In the genomic region with DNA sequence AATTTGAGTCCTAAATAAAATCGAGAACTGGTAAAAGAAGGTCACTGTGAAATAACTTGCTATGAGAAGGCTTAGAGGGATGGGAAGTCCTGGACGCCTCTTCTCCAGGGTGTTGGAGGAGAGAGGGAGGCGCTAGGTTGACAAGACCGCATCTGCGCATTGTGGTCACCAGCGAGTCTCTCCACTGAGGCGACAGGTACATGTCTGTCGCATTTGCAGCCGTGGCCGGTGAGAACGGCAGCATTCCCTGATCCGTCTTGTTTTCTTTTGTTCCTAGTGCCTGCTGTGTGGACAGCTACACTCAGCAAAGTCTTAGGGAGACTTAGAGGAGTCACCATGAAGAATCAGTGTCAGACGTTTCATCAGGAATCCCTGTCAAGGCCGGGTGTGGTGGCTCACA, we compare ENCODE assay signal across 24 cellular contexts. TPM values are rescaled to one million over a fixed set of nuclear protein-coding genes. Genes with fewer than 3 reads are reported as not detected.
"Had no signal": no experiment of that assay in that cellular context is flagged by ENCODE, and none has a peak within 500 bp of the region (broad histone marks: within the 10 kb centered on the region; RNA-seq: fewer than 3 reads in every experiment).

No MANE protein-coding gene starts in this region.

- DNase-seq: activated CD4-positive, alpha-beta T cell treated with anti-CD3 and anti-CD28 coated beads, Interleukin-2, amount 50 U/mL, for 4 hours; activated CD8-positive, alpha-beta memory T cell treated with anti-CD3 and anti-CD28 coated beads for 24 hours; activated CD8-positive, alpha-beta memory T cell treated with anti-CD3 and anti-CD28 coated beads, Interleukin-2, amount 50 U/mL, for 4 hours; activated naive CD4-positive, alpha-beta T cell treated with Interleukin-2 at 50 U/mL for 16 hours; activated naive CD8-positive, alpha-beta T cell treated with anti-CD3 and anti-CD28 coated beads for 36 hours; activated T-cell treated with anti-CD3 and anti-CD28 coated beads, Interleukin-2, amount 50 U/mL, for 24 hours; head of caudate nucleus; right lobe of liver; stimulated activated naive B cell treated with anti-CD40 and anti-IgM and Interleukin-4, amounts not matched to agents 10 μg/mL and 1 μg/mL and 100 μg/mL, for 72 hours; T-cell; transverse colon; WERI-Rb-1 had no signal

- H3K27ac Mint-ChIP-seq: activated naive CD8-positive, alpha-beta T cell treated with anti-CD3 and anti-CD28 coated beads for 36 hours; activated T-cell treated with anti-CD3 and anti-CD28 coated beads, Interleukin-2, amount 50 U/mL, for 24 hours; mesothelial cell of epicardium; natural killer cell treated with Interleukin-12 subunit alpha and Interleukin-12 subunit beta and Interleukin-15 and Interleukin-18, amount 100 ng/mL, for 72 hours; T-cell; T-helper 2 cell treated with Interferon-gamma antibody and Interleukin-4, amounts not matched to agents 5 μg/mL and 100 μg/mL, for 36 hours had no signal

- H2AFZ ChIP-seq: parathyroid adenoma had no signal

- H3K36me3 ChIP-seq: right lobe of liver, transverse colon had no signal

- ATAC-seq: gastroesophageal sphincter; natural killer cell treated with Interleukin-12 subunit alpha and Interleukin-12 subunit beta and Interleukin-15 and Interleukin-18, amount 100 ng/mL, for 72 hours; right lobe of liver; stimulated activated naive B cell treated with anti-CD40 and anti-IgM and Interleukin-4, amounts not matched to agents 10 μg/mL and 1 μg/mL and 100 μg/mL, for 72 hours; T-cell had no signal

- H3K9ac ChIP-seq: parathyroid adenoma had no signal

- H3K27me3 Mint-ChIP-seq: activated naive CD8-positive, alpha-beta T cell treated with anti-CD3 and anti-CD28 coated beads for 36 hours; activated T-cell treated with anti-CD3 and anti-CD28 coated beads, Interleukin-2, amount 50 U/mL, for 24 hours; natural killer cell treated with Interleukin-12 subunit alpha and Interleukin-12 subunit beta and Interleukin-15 and Interleukin-18, amount 100 ng/mL, for 72 hours; stimulated activated naive B cell treated with anti-CD40 and anti-IgM and Interleukin-4, amounts not matched to agents 10 μg/mL and 1 μg/mL and 100 μg/mL, for 72 hours; T-cell had no signal

- H3K4me3 ChIP-seq: coronary artery, gastroesophageal sphincter, lung, right lobe of liver, skin epidermis, transverse colon had no signal

- H3K4me1 ChIP-seq: parathyroid adenoma had no signal

- H3K27me3 ChIP-seq: gastroesophageal sphincter, right lobe of liver, transverse colon had no signal

- H3K4me3 Mint-ChIP-seq: activated naive CD8-positive, alpha-beta T cell treated with anti-CD3 and anti-CD28 coated beads for 36 hours; activated T-cell treated with anti-CD3 and anti-CD28 coated beads, Interleukin-2, amount 50 U/mL, for 24 hours; mesothelial cell of epicardium; natural killer cell treated with Interleukin-12 subunit alpha and Interleukin-12 subunit beta and Interleukin-15 and Interleukin-18, amount 100 ng/mL, for 72 hours; stimulated activated naive B cell treated with anti-CD40 and anti-IgM and Interleukin-4, amounts not matched to agents 10 μg/mL and 1 μg/mL and 100 μg/mL, for 72 hours; T-cell; T-helper 2 cell treated with Interferon-gamma antibody and Interleukin-4, amounts not matched to agents 5 μg/mL and 100 μg/mL, for 36 hours had no signal

- H3K36me3 Mint-ChIP-seq: activated naive CD8-positive, alpha-beta T cell treated with anti-CD3 and anti-CD28 coated beads for 36 hours; mesothelial cell of epicardium; natural killer cell treated with Interleukin-12 subunit alpha and Interleukin-12 subunit beta and Interleukin-15 and Interleukin-18, amount 100 ng/mL, for 72 hours; T-cell had no signal

- H3K27ac ChIP-seq: epithelial cell of prostate, gastroesophageal sphincter, parathyroid adenoma, right lobe of liver, WERI-Rb-1 had no signal

- H3K9me3 ChIP-seq: gastroesophageal sphincter, right lobe of liver, transverse colon had no signal

- H3K9me3 Mint-ChIP-seq: activated naive CD8-positive, alpha-beta T cell treated with anti-CD3 and anti-CD28 coated beads for 36 hours; activated T-cell treated with anti-CD3 and anti-CD28 coated beads, Interleukin-2, amount 50 U/mL, for 24 hours; mesothelial cell of epicardium; natural killer cell treated with Interleukin-12 subunit alpha and Interleukin-12 subunit beta and Interleukin-15 and Interleukin-18, amount 100 ng/mL, for 72 hours; stimulated activated naive B cell treated with anti-CD40 and anti-IgM and Interleukin-4, amounts not matched to agents 10 μg/mL and 1 μg/mL and 100 μg/mL, for 72 hours; T-cell; T-helper 2 cell treated with Interferon-gamma antibody and Interleukin-4, amounts not matched to agents 5 μg/mL and 100 μg/mL, for 36 hours had no signal

RNA-seq across cellular contexts. Expression of a gene that starts 25.5 kb away (rescaled TPM):
- total RNA-seq: activated naive CD8-positive, alpha-beta T cell treated with anti-CD3 and anti-CD28 coated beads for 36 hours; astrocyte; natural killer cell treated with Interleukin-12 subunit alpha and Interleukin-12 subunit beta and Interleukin-15 and Interleukin-18, amount 100 ng/mL, for 72 hours; temporal lobe had no signal
- polyA plus RNA-seq: keratinocyte had no signal
